Comparison of ENCODE assay signal across 11 cellular contexts in genomic region chr13:28313579-28313978, GRCh38.
DNase-seq lines count a peak whose midpoint lies in the region; TF ChIP-seq lines count a peak whose summit lies in the region.
"Had no signal": no experiment of that assay in that cellular context is flagged by ENCODE, and none has a peak within 500 bp of the region (broad histone marks: within the 10 kb centered on the region; RNA-seq: fewer than 3 reads in every experiment).

No MANE protein-coding gene starts in this region.

- intact Hi-C loops in posterior vena cava (cut with DNase I): no loop called here

- no peak overlapping the region for H3K18ac ChIP-seq in neuronal stem cell (ENCODE audit: low read length)

- no peaks in the 10 kb centered on the region for H3K36me3 ChIP-seq in BE2C
- no peaks in the 10 kb centered on the region for H3K36me3 ChIP-seq in neuronal stem cell (replicated peaks in 1 of 2; ENCODE audit: control insufficient read depth in 2 of 2, insufficient read depth in 2 of 2, low read length in 2 of 2)

- H3K4ac ChIP-seq in neuronal stem cell (ENCODE audit: low read length): no peak overlapping the region

- H2AK5ac ChIP-seq in neuronal stem cell (ENCODE audit: low read depth, low read length): no peak overlapping the region

- no CpG with 5 or more reads among the region's 6 CpGs for WGBS in neuronal stem cell (ENCODE audit: extremely low coverage in 2 of 2, insufficient read length in 2 of 2, insufficient replicate concordance in 1 of 2), 2 donors

- no peak overlapping the region for H3K23ac ChIP-seq in neuronal stem cell (ENCODE audit: low read depth, low read length, poor library complexity)

- no peak overlapping the region for H3K27ac ChIP-seq in neuronal stem cell (replicated peaks; ENCODE audit: low read length)

- H2BK15ac ChIP-seq in neuronal stem cell (ENCODE audit: low read length): no peak overlapping the region

- H3K9ac ChIP-seq in neuronal stem cell (ENCODE audit: low read depth, low read length, poor library complexity): no peak overlapping the region

- peak; percentile 22 for DNase-seq in BE2C
- DNase-seq in RKO (ENCODE audit: low spot score): peak; percentile 7
- peak; percentile 24 for DNase-seq in germinal center (ENCODE audit: low spot score)
- no peak for DNase-seq in posterior vena cava (ENCODE audit: low spot score)
- DNase-seq in NCI-H2171 (lab: John Stamatoyannopoulos, UW): no peak
- DNase-seq in NCI-H446 (lab: John Stamatoyannopoulos, UW): no peak
- DNase-seq in neuronal stem cell (ENCODE audit: low spot score): no peak
- DNase-seq: caudate nucleus, kidney, NCI-H2081 treated with DMSO at 0.1 percent for 48 hours had no signal

- H4K91ac ChIP-seq in neuronal stem cell (ENCODE audit: low read depth, low read length, poor library complexity): no peak overlapping the region

- no peaks in the 10 kb centered on the region for H3K79me1 ChIP-seq in neuronal stem cell (ENCODE audit: low read depth, low read length)

- TF ChIP-seq CTCF in BE2C (IDR thresholded peaks at IDR 0.05; ENCODE audit: low read depth, low read length): peak; percentile 36; the same call in 1 of the 2 replicates
- peak; percentile 37; the same call in 2 of the 3 replicates for TF ChIP-seq CTCF in GM12872 (IDR thresholded peaks at IDR 0.05; ENCODE audit: insufficient read depth, low read depth, low read length)

- H3K14ac ChIP-seq in neuronal stem cell (ENCODE audit: low read length): no peak overlapping the region

- no peak overlapping the region for H2AFZ ChIP-seq in neuronal stem cell (ENCODE audit: low read length)

- H3K4me1 ChIP-seq in BE2C: no peaks in the 10 kb centered on the region
- peaks cover 7 to 11% of the 10 kb centered on the region in 2 donors for H3K4me1 ChIP-seq in neuronal stem cell (ENCODE audit: control insufficient read depth in 2 of 2, insufficient read depth in 1 of 2, low read depth in 1 of 2, low read length in 2 of 2)

- H3K4me2 ChIP-seq in neuronal stem cell (ENCODE audit: insufficient read depth, low read length, poor library complexity, severe bottlenecking): no peak overlapping the region

- H3K9me3 ChIP-seq in BE2C (no peaks in the 10 kb centered on the region; the same call in 1 of the 2 replicates), neuronal stem cell (replicated peaks in 1 of 2; ENCODE audit: control insufficient read depth in 2 of 2, insufficient read depth in 1 of 2, low read depth in 1 of 2, low read length in 2 of 2) (no peaks in the 10 kb centered on the region)

- H2BK5ac ChIP-seq in neuronal stem cell (ENCODE audit: low read length): no peak overlapping the region

- H2BK120ac ChIP-seq in neuronal stem cell (ENCODE audit: low read depth, low read length): no peak overlapping the region

- no peak overlapping the region for H4K8ac ChIP-seq in neuronal stem cell (ENCODE audit: low read depth, low read length)

- H2BK12ac ChIP-seq in neuronal stem cell (ENCODE audit: low read length): no peak overlapping the region

- H3K4me3 ChIP-seq in BE2C (ENCODE audit: low read depth, low read length) (no peak overlapping the region), neuronal stem cell (ENCODE audit: low read length in 2 of 2) (no peak overlapping the region)

- no peaks in the 10 kb centered on the region for H3K27me3 ChIP-seq in BE2C
- no peaks in the 10 kb centered on the region for H3K27me3 ChIP-seq in neuronal stem cell (ENCODE audit: control insufficient read depth in 3 of 3, insufficient read depth in 3 of 3, low read depth in 1 of 3, low read length in 3 of 3)

Comparison
In these comparisons a context has a peak if more than half of its experiments do, and no peak if none do; other contexts are left out.
1. DNase-seq: peak in BE2C (single experiment), RKO (single experiment) and germinal center (single experiment); none in posterior vena cava (single experiment), NCI-H2171 (single experiment), NCI-H446 (0 of 2) and neuronal stem cell (single experiment).